Comparison of ENCODE assay signal across 9 cellular contexts in genomic region chr9:111298831-111299603, GRCh38. TPM values are rescaled to one million over a fixed set of nuclear protein-coding genes. Genes with fewer than 3 reads are reported as not detected.
DNase-seq lines count a peak whose midpoint lies in the region; ATAC-seq, FAIRE-seq and TF ChIP-seq lines count a peak whose summit lies in the region.
"Had no signal": no experiment of that assay in that cellular context is flagged by ENCODE, and none has a peak within 500 bp of the region (broad histone marks: within the 10 kb centered on the region; RNA-seq: fewer than 3 reads in every experiment).

No MANE protein-coding gene starts in this region.

- FAIRE-seq in islet of Langerhans (lab: Jason Lieb, UNC) = peak; percentile 100

- TF ChIP-seq POLR2A in breast epithelium (IDR thresholded peaks at IDR 0.05) (no peak), stomach (IDR thresholded peaks at IDR 0.05) (no peak)

- H3K36me3 Mint-ChIP-seq in activated naive CD8-positive, alpha-beta T cell treated with anti-CD3 and anti-CD28 coated beads, Interleukin-2, amount 50 U/mL, for 24 hours (ENCODE audit: low read depth) = no peaks in the 10 kb centered on the region
- H3K36me3 Mint-ChIP-seq: stimulated activated naive B cell treated with anti-CD40 and anti-IgM and Interleukin-4, amounts not matched to agents 10 μg/mL and 1 μg/mL and 100 μg/mL, for 72 hours had no signal

- H3K27ac ChIP-seq in breast epithelium (peak overlapping the region; percentile 5 to 15), stomach (peak overlapping the region in 3 of 5 donors; percentile 15 to 47 (median 47))

- DNase-seq in DMS153 (lab: John Stamatoyannopoulos, UW) (peak; percentile 61), HFF-Myc (ENCODE audit: extremely low read depth, low read depth) (peak; percentile 63), NCI-H526 treated with DMSO at 0.1 percent for 48 hours (lab: John Stamatoyannopoulos, UW) (peak; percentile 16), breast epithelium (ENCODE audit: low spot score in 2 of 2) (peak in 1 of 2 donors; percentile 26), stomach (no peak)
- no peak for DNase-seq in activated naive CD8-positive, alpha-beta T cell treated with anti-CD3 and anti-CD28 coated beads, Interleukin-2, amount 50 U/mL, for 24 hours
- DNase-seq: stimulated activated naive B cell treated with anti-CD40 and anti-IgM and Interleukin-4, amounts not matched to agents 10 μg/mL and 1 μg/mL and 100 μg/mL, for 72 hours had no signal

- H3K27ac Mint-ChIP-seq in activated naive CD8-positive, alpha-beta T cell treated with anti-CD3 and anti-CD28 coated beads, Interleukin-2, amount 50 U/mL, for 24 hours = no peak overlapping the region
- H3K27ac Mint-ChIP-seq: stimulated activated naive B cell treated with anti-CD40 and anti-IgM and Interleukin-4, amounts not matched to agents 10 μg/mL and 1 μg/mL and 100 μg/mL, for 72 hours had no signal

- no peak overlapping the region for H3K4me3 Mint-ChIP-seq in activated naive CD8-positive, alpha-beta T cell treated with anti-CD3 and anti-CD28 coated beads, Interleukin-2, amount 50 U/mL, for 24 hours
- H3K4me3 Mint-ChIP-seq: stimulated activated naive B cell treated with anti-CD40 and anti-IgM and Interleukin-4, amounts not matched to agents 10 μg/mL and 1 μg/mL and 100 μg/mL, for 72 hours had no signal

- no peak for ATAC-seq in HG02870 (IDR thresholded peaks at IDR 0.05; ENCODE audit: unreplicated experiment)
- no peak for ATAC-seq in activated naive CD8-positive, alpha-beta T cell treated with anti-CD3 and anti-CD28 coated beads, Interleukin-2, amount 50 U/mL, for 24 hours

- H3K4me1 Mint-ChIP-seq in activated naive CD8-positive, alpha-beta T cell treated with anti-CD3 and anti-CD28 coated beads, Interleukin-2, amount 50 U/mL, for 24 hours = no peaks in the 10 kb centered on the region
- H3K4me1 Mint-ChIP-seq: stimulated activated naive B cell treated with anti-CD40 and anti-IgM and Interleukin-4, amounts not matched to agents 10 μg/mL and 1 μg/mL and 100 μg/mL, for 72 hours had no signal

- peak; percentile 51 for TF ChIP-seq CTCF in HFF-Myc (IDR thresholded peaks at IDR 0.05; ENCODE audit: low read depth, low read length, missing control alignments)
- peak in 2 of 3 donors; percentile 82 to 93 for TF ChIP-seq CTCF in breast epithelium (IDR thresholded peaks at IDR 0.05)
- TF ChIP-seq CTCF in stomach (IDR thresholded peaks at IDR 0.05) = peak in 5 of 7 experiments; percentile 62 to 87 (median 82)

- H3K9me3 ChIP-seq in breast epithelium (no peaks in the 10 kb centered on the region), stomach (no peaks in the 10 kb centered on the region)

- TF ChIP-seq EP300 in stomach (IDR thresholded peaks at IDR 0.05) = no peak

- H3K4me1 ChIP-seq in breast epithelium = no peaks in the 10 kb centered on the region
- peaks cover 0 to 14% (median 6%) of the 10 kb centered on the region in 4 donors for H3K4me1 ChIP-seq in stomach

- H3K9me3 Mint-ChIP-seq in activated naive CD8-positive, alpha-beta T cell treated with anti-CD3 and anti-CD28 coated beads, Interleukin-2, amount 50 U/mL, for 24 hours = no peaks in the 10 kb centered on the region

- H3K36me3 ChIP-seq in breast epithelium (no peaks in the 10 kb centered on the region), stomach (no peaks in the 10 kb centered on the region)

- 8 to 20% (median 13%) methylated on average over 6 of the region's 6 CpGs for WGBS in stomach, 5 donors

- H3K27me3 ChIP-seq in breast epithelium = no peaks in the 10 kb centered on the region
- no peaks in the 10 kb centered on the region for H3K27me3 ChIP-seq in stomach

- intact Hi-C loops in breast epithelium (cut with DNase I; ENCODE audit: low total_unique reads) = no loop called here
- intact Hi-C loops in stomach (cut with DNase I; ENCODE audit: low total_unique reads) = loop anchor here (5.0 kb wide), 1 partner anchor 657 kb away; no protein-coding TSS in a partner anchor

- no peaks in the 10 kb centered on the region for H3K27me3 Mint-ChIP-seq in activated naive CD8-positive, alpha-beta T cell treated with anti-CD3 and anti-CD28 coated beads, Interleukin-2, amount 50 U/mL, for 24 hours

- H3K4me3 ChIP-seq in HFF-Myc (replicated peaks; ENCODE audit: low read depth, low read length) = no peak overlapping the region
- H3K4me3 ChIP-seq in breast epithelium = peak overlapping the region in 1 of 3 donors; percentile 2
- peak overlapping the region in 2 of 4 donors; percentile 2 to 19 for H3K4me3 ChIP-seq in stomach

RNA-seq across cellular contexts. Expression of gene OR2K2, which starts 31.0 kb away (rescaled TPM):
- under 1 TPM in 1 of 3 donors, not detected in 2; 0.48 TPM for total RNA-seq in breast epithelium
- not detected for total RNA-seq in stomach
- polyA plus RNA-seq in stomach = not detected

Comparison
In these comparisons a context has a peak if more than half of its experiments do, and no peak if none do; other contexts are left out.
1. DNase-seq: peak in DMS153 (single experiment), HFF-Myc (single experiment) and NCI-H526 treated with DMSO at 0.1 percent for 48 hours (single experiment); none in stomach (single experiment) and activated naive CD8-positive, alpha-beta T cell treated with anti-CD3 and anti-CD28 coated beads, Interleukin-2, amount 50 U/mL, for 24 hours (single experiment).
2. Peak in every context shown above with its lines, with median percentiles within 50 percentile points of each other: CTCF ChIP-seq.